In genomic region chr17:71111945-71112344, GRCh38 we compare ENCODE assay signal across 24 cellular contexts.
"Had no signal": no experiment of that assay in that cellular context is flagged by ENCODE, and none has a peak within 500 bp of the region (broad histone marks: within the 10 kb centered on the region; RNA-seq: fewer than 3 reads in every experiment).

No MANE protein-coding gene starts in this region.

- H3K27me3 Mint-ChIP-seq: activated CD4-positive, alpha-beta T cell treated with anti-CD3 and anti-CD28 coated beads, Interleukin-2, amount 10 ng/mL, durations not matched to agents 24 days and 14 days; activated CD8-positive, alpha-beta memory T cell treated with anti-CD3 and anti-CD28 coated beads, Interleukin-2, amount 10 ng/mL, durations not matched to agents 7 days and 5 days; activated naive CD8-positive, alpha-beta T cell treated with anti-CD3 and anti-CD28 coated beads, Interleukin-2, amount 50 U/mL, for 24 hours; activated T-cell treated with anti-CD3 and anti-CD28 coated beads, Interleukin-2, amount 50 U/mL, for 24 hours; central memory CD8-positive, alpha-beta T cell had no signal

- H3K4me3 Mint-ChIP-seq: activated CD4-positive, alpha-beta T cell treated with anti-CD3 and anti-CD28 coated beads, Interleukin-2, amount 10 ng/mL, durations not matched to agents 24 days and 14 days; activated CD8-positive, alpha-beta memory T cell treated with anti-CD3 and anti-CD28 coated beads, Interleukin-2, amount 10 ng/mL, durations not matched to agents 7 days and 5 days; activated naive CD8-positive, alpha-beta T cell treated with anti-CD3 and anti-CD28 coated beads, Interleukin-2, amount 50 U/mL, for 24 hours; activated T-cell treated with anti-CD3 and anti-CD28 coated beads, Interleukin-2, amount 50 U/mL, for 24 hours; brain; central memory CD8-positive, alpha-beta T cell; T-helper 1 cell treated with Interleukin-12 subunit alpha and Interleukin-12 subunit beta and Interleukin-4 antibody, amounts not matched to agents 30 μg/mL and 1 μg/mL, for 36 hours; WTC11 had no signal

- DNase-seq: activated CD4-positive, alpha-beta T cell treated with anti-CD3 and anti-CD28 coated beads, Interleukin-2, amount 10 ng/mL, durations not matched to agents 24 days and 14 days; activated CD4-positive, alpha-beta T cell treated with anti-CD3 and anti-CD28 coated beads, Interleukin-2, amount 50 U/mL, for 48 hours; activated CD4-positive, CD25-positive, alpha-beta regulatory T cell treated with anti-CD3 and anti-CD28 coated beads, Interleukin-2, amount 50 U/mL, for 72 hours; activated CD8-positive, alpha-beta memory T cell treated with anti-CD3 and anti-CD28 coated beads, Interleukin-2, amount 10 ng/mL, durations not matched to agents 7 days and 5 days; activated effector memory CD4-positive, alpha-beta T cell treated with anti-CD3 and anti-CD28 coated beads, Interleukin-2, amount 50 U/mL, for 16 hours; activated naive CD4-positive, alpha-beta T cell treated with Interleukin-2 at 50 U/mL for 16 hours; activated naive CD8-positive, alpha-beta T cell treated with anti-CD3 and anti-CD28 coated beads, Interleukin-2, amount 50 U/mL, for 24 hours; activated T-cell treated with anti-CD3 and anti-CD28 coated beads, Interleukin-2, amount 50 U/mL, for 24 hours; amygdala; MM.1S; NCI-H1105; NCI-H1436; NCI-H1694 treated with DMSO at 0.1 percent for 48 hours; NCI-H2029 treated with DMSO at 0.1 percent for 48 hours; NCI-H345; NCI-H510A; NCI-H526 treated with DMSO at 0.1 percent for 48 hours; NK-92 treated with Interleukin-12 subunit alpha and Interleukin-12 subunit beta, amount 100 ng/mL, for 24 hours; SIG-M5 had no signal

- H3K27ac Mint-ChIP-seq: activated CD4-positive, alpha-beta T cell treated with anti-CD3 and anti-CD28 coated beads, Interleukin-2, amount 10 ng/mL, durations not matched to agents 24 days and 14 days; activated CD8-positive, alpha-beta memory T cell treated with anti-CD3 and anti-CD28 coated beads, Interleukin-2, amount 10 ng/mL, durations not matched to agents 7 days and 5 days; activated naive CD4-positive, alpha-beta T cell treated with anti-CD3 and anti-CD28 coated beads, Interleukin-2, amount 50 U/mL, for 72 hours; activated naive CD8-positive, alpha-beta T cell treated with anti-CD3 and anti-CD28 coated beads, Interleukin-2, amount 50 U/mL, for 24 hours; activated T-cell treated with anti-CD3 and anti-CD28 coated beads, Interleukin-2, amount 50 U/mL, for 24 hours; brain; T-helper 1 cell treated with Interleukin-12 subunit alpha and Interleukin-12 subunit beta and Interleukin-4 antibody, amounts not matched to agents 30 μg/mL and 1 μg/mL, for 36 hours; WTC11 had no signal

- H3K4me1 Mint-ChIP-seq: activated CD4-positive, alpha-beta T cell treated with anti-CD3 and anti-CD28 coated beads, Interleukin-2, amount 10 ng/mL, durations not matched to agents 24 days and 14 days; activated CD8-positive, alpha-beta memory T cell treated with anti-CD3 and anti-CD28 coated beads, Interleukin-2, amount 10 ng/mL, durations not matched to agents 7 days and 5 days; activated naive CD8-positive, alpha-beta T cell treated with anti-CD3 and anti-CD28 coated beads, Interleukin-2, amount 50 U/mL, for 24 hours; central memory CD8-positive, alpha-beta T cell had no signal

- ATAC-seq: activated CD8-positive, alpha-beta memory T cell treated with anti-CD3 and anti-CD28 coated beads, Interleukin-2, amount 10 ng/mL, durations not matched to agents 7 days and 5 days; activated naive CD4-positive, alpha-beta T cell treated with anti-CD3 and anti-CD28 coated beads, Interleukin-2, amount 50 U/mL, for 72 hours; activated naive CD8-positive, alpha-beta T cell treated with anti-CD3 and anti-CD28 coated beads, Interleukin-2, amount 50 U/mL, for 24 hours; WTC11 had no signal

- H3K9me3 Mint-ChIP-seq: WTC11 had no signal

- H3K36me3 Mint-ChIP-seq: activated CD8-positive, alpha-beta memory T cell treated with anti-CD3 and anti-CD28 coated beads, Interleukin-2, amount 10 ng/mL, durations not matched to agents 7 days and 5 days; activated naive CD4-positive, alpha-beta T cell treated with anti-CD3 and anti-CD28 coated beads, Interleukin-2, amount 50 U/mL, for 72 hours; brain; WTC11 had no signal
